ENCODE assay signal across 1 cellular context in genomic region chr5:95533106-95533505, GRCh38.
TF ChIP-seq lines count a peak whose summit lies in the region.

No MANE protein-coding gene starts in this region.

TF ChIP-seq in H1, 55 proteins besides CTCF, POLR2A, EP300 and RAD21:
- TF ChIP-seq KDM5A (IDR thresholded peaks at IDR 0.05; ENCODE audit: low read length) (no peak), CREB1 (IDR thresholded peaks at IDR 0.05) (no peak), CHD1 (IDR thresholded peaks at IDR 0.05; ENCODE audit: low read depth, low read length) (no peak), KDM4A (IDR thresholded peaks at IDR 0.05; ENCODE audit: low read depth, low read length, severe bottlenecking) (no peak)
